ENCODE assay signal across 24 cellular contexts in genomic region chrX:11450354-11450753, GRCh38.
"Had no signal": no experiment of that assay in that cellular context is flagged by ENCODE, and none has a peak within 500 bp of the region (broad histone marks: within the 10 kb centered on the region; RNA-seq: fewer than 3 reads in every experiment).

No MANE protein-coding gene starts in this region.

- H3K27ac ChIP-seq: adrenal gland, pancreas, psoas muscle, right atrium auricular region had no signal

- H3K9me3 ChIP-seq: adrenal gland, pancreas, psoas muscle, right atrium auricular region had no signal

- H3K27me3 Mint-ChIP-seq: activated B cell treated with CpG ODN at 0.5 μM for 24 hours; activated CD4-positive, alpha-beta T cell treated with anti-CD3 and anti-CD28 coated beads for 36 hours; activated T-helper 17 cell treated with anti-CD3 and anti-CD28 coated beads, Interleukin-2, amount 50 U/mL, for 72 hours had no signal

- H3K4me3 Mint-ChIP-seq: activated B cell treated with CpG ODN at 0.5 μM for 24 hours; activated CD4-positive, alpha-beta T cell treated with anti-CD3 and anti-CD28 coated beads for 36 hours; activated T-cell treated with anti-CD3 and anti-CD28 coated beads, Interleukin-2, amount 50 U/mL, for 24 hours; activated T-helper 17 cell treated with anti-CD3 and anti-CD28 coated beads, Interleukin-2, amount 50 U/mL, for 72 hours; dendritic cell treated with granulocyte-macrophage colony-stimulating factor and Interleukin-4, amounts not matched to agents 40 ng/mL and 50 ng/mL, for 4 days; memory B cell; nephron had no signal

- H3K36me3 Mint-ChIP-seq: activated naive CD4-positive, alpha-beta T cell treated with anti-CD3 and anti-CD28 coated beads, Interleukin-2, amount 50 U/mL, for 72 hours; memory B cell had no signal

- H3K27me3 ChIP-seq: right atrium auricular region had no signal

- FAIRE-seq: endometrium, pancreas had no signal

- H3K4me1 ChIP-seq: adrenal gland, pancreas, psoas muscle, right atrium auricular region had no signal

- ATAC-seq: activated CD4-positive, alpha-beta T cell treated with anti-CD3 and anti-CD28 coated beads for 36 hours; activated naive CD4-positive, alpha-beta T cell treated with anti-CD3 and anti-CD28 coated beads, Interleukin-2, amount 50 U/mL, for 72 hours; activated T-helper 17 cell treated with anti-CD3 and anti-CD28 coated beads, Interleukin-2, amount 50 U/mL, for 72 hours; pancreas; stimulated activated naive CD8-positive, alpha-beta T cell treated with anti-CD3 and anti-CD28 coated beads, Interleukin-15, Interleukin-2, amounts not matched to agents 100 U/mL and 50 U/mL, for 24 hours had no signal

- H3K4me3 ChIP-seq: adrenal gland, pancreas, psoas muscle, right atrium auricular region had no signal

- H3K36me3 ChIP-seq: adrenal gland, pancreas, right atrium auricular region had no signal

- H3K4me1 Mint-ChIP-seq: activated B cell treated with CpG ODN at 0.5 μM for 24 hours; activated CD4-positive, alpha-beta T cell treated with anti-CD3 and anti-CD28 coated beads for 36 hours; activated T-helper 17 cell treated with anti-CD3 and anti-CD28 coated beads, Interleukin-2, amount 50 U/mL, for 72 hours; memory B cell had no signal

- H3K27ac Mint-ChIP-seq: activated B cell treated with CpG ODN at 0.5 μM for 24 hours; activated CD4-positive, alpha-beta T cell treated with anti-CD3 and anti-CD28 coated beads for 36 hours; activated naive CD4-positive, alpha-beta T cell treated with anti-CD3 and anti-CD28 coated beads, Interleukin-2, amount 50 U/mL, for 72 hours; activated T-cell treated with anti-CD3 and anti-CD28 coated beads, Interleukin-2, amount 50 U/mL, for 24 hours; activated T-helper 17 cell treated with anti-CD3 and anti-CD28 coated beads, Interleukin-2, amount 50 U/mL, for 72 hours; dendritic cell treated with granulocyte-macrophage colony-stimulating factor and Interleukin-4, amounts not matched to agents 40 ng/mL and 50 ng/mL, for 4 days; memory B cell; nephron had no signal

- H3K9me3 Mint-ChIP-seq: activated B cell treated with CpG ODN at 0.5 μM for 24 hours; activated naive CD4-positive, alpha-beta T cell treated with anti-CD3 and anti-CD28 coated beads, Interleukin-2, amount 50 U/mL, for 72 hours; activated T-cell treated with anti-CD3 and anti-CD28 coated beads, Interleukin-2, amount 50 U/mL, for 24 hours; activated T-helper 17 cell treated with anti-CD3 and anti-CD28 coated beads, Interleukin-2, amount 50 U/mL, for 72 hours; dendritic cell treated with granulocyte-macrophage colony-stimulating factor and Interleukin-4, amounts not matched to agents 40 ng/mL and 50 ng/mL, for 4 days; memory B cell had no signal

- DNase-seq: activated B cell treated with CpG ODN at 0.5 μM for 24 hours; activated CD4-positive, alpha-beta T cell treated with anti-CD3 and anti-CD28 coated beads for 36 hours; activated CD4-positive, alpha-beta T cell treated with anti-CD3 and anti-CD28 coated beads, Interleukin-2, amount 50 U/mL, for 4 hours; activated CD8-positive, alpha-beta memory T cell treated with anti-CD3 and anti-CD28 coated beads for 24 hours; activated CD8-positive, alpha-beta memory T cell treated with anti-CD3 and anti-CD28 coated beads, Interleukin-2, amount 50 U/mL, for 4 hours; activated T-cell treated with anti-CD3 and anti-CD28 coated beads, Interleukin-2, amount 50 U/mL, for 24 hours; adrenal gland; cerebellar nuclear complex; effector CD4-positive, alpha-beta T cell; erythroblast; foreskin fibroblast; hippocampal formation; pancreas; psoas muscle; stimulated activated CD4-positive, alpha-beta T cell treated with anti-CD3 and anti-CD28 coated beads, Interleukin-4, amount 100 ng/mL, for 24 hours; stimulated activated naive CD8-positive, alpha-beta T cell treated with anti-CD3 and anti-CD28 coated beads, Interleukin-15, Interleukin-2, amounts not matched to agents 100 U/mL and 50 U/mL, for 24 hours; T1000 had no signal
